ENCODE assay signal across 9 cellular contexts in genomic region chr2:10432315-10433181, GRCh38. TPM values are rescaled to one million over a fixed set of nuclear protein-coding genes. Genes with fewer than 3 reads are reported as not detected.
DNase-seq lines count a peak whose midpoint lies in the region; ATAC-seq and TF ChIP-seq lines count a peak whose summit lies in the region.
"Had no signal": no experiment of that assay in that cellular context is flagged by ENCODE, and none has a peak within 500 bp of the region (broad histone marks: within the 10 kb centered on the region; RNA-seq: fewer than 3 reads in every experiment).

No MANE protein-coding gene starts in this region.

- peaks cover 16% of the 10 kb centered on the region for H3K4me1 Mint-ChIP-seq in CD8-positive, alpha-beta T cell (ENCODE audit: low read depth)

- peaks cover 14% of the 10 kb centered on the region for H3K4me1 ChIP-seq in CD8-positive, alpha-beta T cell (ENCODE audit: insufficient read depth, low read length)
- H3K4me1 ChIP-seq in mammary epithelial cell (ENCODE audit: insufficient read depth, low read length) (peaks cover 4% of the 10 kb centered on the region), mucosa of stomach (ENCODE audit: control insufficient read depth, insufficient read depth, low read length) (peaks cover 31% of the 10 kb centered on the region)

- H3K4me3 Mint-ChIP-seq in CD8-positive, alpha-beta T cell: peak overlapping the region; percentile 58

- H3K27ac ChIP-seq in CD8-positive, alpha-beta T cell (ENCODE audit: low read depth, low read length): no peak overlapping the region
- H3K27ac ChIP-seq in mammary epithelial cell (ENCODE audit: insufficient read depth, low read depth, low read length): no peak overlapping the region
- H3K27ac ChIP-seq: HL-60 had no signal

- DNase-seq in CD8-positive, alpha-beta T cell: no peak
- DNase-seq in mammary epithelial cell (no peak), GM10248 (ENCODE audit: extremely low spot score) (no peak), NCI-H2107 treated with DMSO at 0.1 percent for 48 hours (lab: John Stamatoyannopoulos, UW; ENCODE audit: unreplicated experiment) (no peak)

- CTCF ChIA-PET in CD8-positive, alpha-beta T cell (lab: Charles Lee): interaction anchor here (0.9 to 8.6 kb wide), 7 partner anchors 15 to 360 kb away, joined by 3 to 135 read pairs (median 13); partner anchors contain the start of genes ODC1 and RRM2
- CTCF ChIA-PET in mammary epithelial cell (lab: Charles Lee; ENCODE audit: low non-redundant PET): interaction anchor here (0.6 kb wide), 2 partner anchors 18 to 262 kb away, joined by 3 to 15 read pairs; no protein-coding TSS in a partner anchor
- CTCF ChIA-PET in GM10248 (lab: Yijun Ruan, JAX): interaction anchor here (1.0 to 10.7 kb wide), 7 partner anchors 15 to 360 kb away, joined by 3 to 181 read pairs (median 61); partner anchors contain the start of genes HPCAL1, ODC1 and RRM2

- peaks cover 5% of the 10 kb centered on the region for H3K36me3 Mint-ChIP-seq in CD8-positive, alpha-beta T cell

- H3K27me3 ChIP-seq in CD8-positive, alpha-beta T cell (ENCODE audit: insufficient read depth, low read length): no peaks in the 10 kb centered on the region
- H3K27me3 ChIP-seq in mammary epithelial cell (ENCODE audit: insufficient read depth, low read length) (no peaks in the 10 kb centered on the region), mucosa of stomach (ENCODE audit: control insufficient read depth, insufficient read depth, low read length) (peaks cover 10% of the 10 kb centered on the region)

- peaks cover 2% of the 10 kb centered on the region for H3K27me3 Mint-ChIP-seq in CD8-positive, alpha-beta T cell (ENCODE audit: low read depth)

- in situ Hi-C loops in mammary epithelial cell (cut with MboI; ENCODE audit: low sequenced_read_pairs in 2 of 2): loop anchor here (5.0 to 10.0 kb wide), 2 partner anchors 358 to 365 kb away; no protein-coding TSS in a partner anchor

- TF ChIP-seq CTCF in CD8-positive, alpha-beta T cell (IDR thresholded peaks at IDR 0.05): no peak
- TF ChIP-seq CTCF in mammary epithelial cell (conservative IDR thresholded peaks at IDR 0.05 in 1 of 2, IDR thresholded peaks at IDR 0.05 in 1 of 2; ENCODE audit: extremely low read depth in 1 of 2, insufficient read depth in 1 of 2, low read depth in 1 of 2, low read length in 2 of 2) (no peak), GM10248 (IDR thresholded peaks at IDR 0.05; ENCODE audit: control extremely low read depth, extremely low read depth, low read depth, missing control alignments) (no peak)

- H3K9me3 Mint-ChIP-seq in CD8-positive, alpha-beta T cell: no peaks in the 10 kb centered on the region

- no peaks in the 10 kb centered on the region for H4K20me1 ChIP-seq in mammary epithelial cell (ENCODE audit: insufficient read depth, low read length)

- POLR2A ChIA-PET in CD8-positive, alpha-beta T cell (lab: Charles Lee): interaction anchor here (1.2 kb wide), 1 partner anchor 15 kb away, joined by 4 read pairs; no protein-coding TSS in a partner anchor
- POLR2A ChIA-PET in GM10248 (lab: Yijun Ruan, JAX): interaction anchor here (0.8 to 1.7 kb wide), 2 partner anchors 16 to 24 kb away, joined by 3 to 8 read pairs; partner anchors contain the start of gene ODC1

- H3K36me3 ChIP-seq in CD8-positive, alpha-beta T cell (ENCODE audit: insufficient read depth, low read length): no peaks in the 10 kb centered on the region
- H3K36me3 ChIP-seq in mammary epithelial cell (ENCODE audit: insufficient read depth, low read length) (no peaks in the 10 kb centered on the region), mucosa of stomach (ENCODE audit: control insufficient read depth, insufficient read depth, low read length) (no peaks in the 10 kb centered on the region)

- whole genome bisulfite sequencing in mammary epithelial cell (ENCODE audit: low coverage, missing lambda C conversion rate): 42% methylated on average over 19 of the region's 49 CpGs

- peak overlapping the region; percentile 58 for H2AFZ ChIP-seq in mammary epithelial cell (ENCODE audit: low read depth, low read length)

- H3K9ac ChIP-seq in mammary epithelial cell (ENCODE audit: insufficient read depth, low read length) (no peak overlapping the region), mucosa of stomach (ENCODE audit: low read length) (peak overlapping the region; percentile 34)

- dilution Hi-C loops in mammary epithelial cell (cut with HindIII; ENCODE audit: low sequenced_read_pairs): loop anchor here (25.0 kb wide), 1 partner anchor 620 kb away; no protein-coding TSS in a partner anchor

- H3K4me2 ChIP-seq in mammary epithelial cell (ENCODE audit: insufficient read depth, low read depth, low read length): peak overlapping the region; percentile 86

- BruUV-seq in mammary epithelial cell (replicated peaks; lab: Mats Ljungman, UMichigan): no TSS peak

- intact Hi-C loops in CD8-positive, alpha-beta T cell (cut with DNase I, micrococcal nuclease): no loop called here
- intact Hi-C loops in mammary epithelial cell (cut with micrococcal nuclease): loop anchor here (10.0 kb wide), 1 partner anchor 448 kb away; no protein-coding TSS in a partner anchor

- peak; percentile 13 for ATAC-seq in CD8-positive, alpha-beta T cell
- ATAC-seq in HG02759 (IDR thresholded peaks at IDR 0.05; ENCODE audit: unreplicated experiment) (peak; percentile 70), HG03097 (IDR thresholded peaks at IDR 0.05; ENCODE audit: low FRiP score, unreplicated experiment) (no peak), GM19467 (IDR thresholded peaks at IDR 0.05; ENCODE audit: unreplicated experiment) (no peak)

- no peaks in the 10 kb centered on the region for H3K9me3 ChIP-seq in CD8-positive, alpha-beta T cell (ENCODE audit: low read length)
- H3K9me3 ChIP-seq in mammary epithelial cell (replicated peaks; ENCODE audit: insufficient read depth, low read length) (no peaks in the 10 kb centered on the region), mucosa of stomach (ENCODE audit: control insufficient read depth, low read length) (no peaks in the 10 kb centered on the region)

- H3K27ac Mint-ChIP-seq in CD8-positive, alpha-beta T cell: no peak overlapping the region

- H3K4me3 ChIP-seq in CD8-positive, alpha-beta T cell (ENCODE audit: low read depth, low read length): peak overlapping the region; percentile 35
- H3K4me3 ChIP-seq in mammary epithelial cell (replicated peaks in 1 of 3; ENCODE audit: insufficient read depth in 1 of 3, low read depth in 2 of 3, low read length in 3 of 3) (peak overlapping the region; percentile 26 to 50 (median 43)), mucosa of stomach (ENCODE audit: low read length) (no peak overlapping the region)

- no peaks in the 10 kb centered on the region for H3K79me2 ChIP-seq in mammary epithelial cell (ENCODE audit: insufficient read depth, low read length)

RNA-seq across cellular contexts. Expression of gene ODC1, which starts 15.6 kb away (rescaled TPM):
- 100 to 1,000 TPM; 157 to 162 TPM for total RNA-seq in CD8-positive, alpha-beta T cell
- total RNA-seq in mammary epithelial cell: 100 to 1,000 TPM in 1 of 2 donors, 10 to 100 TPM in 1; 64.0 to 161 TPM
- polyA plus RNA-seq in mammary epithelial cell: 253 TPM
- polyA minus RNA-seq in mammary epithelial cell: 493 TPM

Comparison
In these comparisons a context has a peak if more than half of its experiments do, and no peak if none do; other contexts are left out.
1. ATAC-seq: peak in CD8-positive, alpha-beta T cell (single experiment) and HG02759 (single experiment); none in HG03097 (single experiment) and GM19467 (single experiment).